In genomic region chr6:53432318-53433161, GRCh38 we compare ENCODE assay signal across 8 cellular contexts.
DNase-seq lines count a peak whose midpoint lies in the region; ATAC-seq lines count a peak whose summit lies in the region.

No MANE protein-coding gene starts in this region.

- no peak for ATAC-seq in GM18498 (IDR thresholded peaks at IDR 0.05; ENCODE audit: unreplicated experiment)
- no peak for ATAC-seq in GM18870 (IDR thresholded peaks at IDR 0.05; ENCODE audit: unreplicated experiment)

- DNase-seq in AG08396 (ENCODE audit: low spot score) (peak; percentile 21), LHCN-M2 (ENCODE audit: low read depth) (peak; percentile 97), T1000 (lab: John Stamatoyannopoulos, UW) (peak; percentile 27), left kidney (ENCODE audit: low read depth, low spot score) (peak; percentile 85)
- no peak for DNase-seq in activated CD8-positive, alpha-beta memory T cell treated with anti-CD3 and anti-CD28 coated beads, Interleukin-2, amount 50 U/mL, for 4 hours
- DNase-seq in stimulated activated naive CD4-positive, alpha-beta T cell treated with Interleukin-2 at 50 U/mL for 16 hours (lab: John Stamatoyannopoulos, UW) = no peak

Comparison
In these comparisons a context has a peak if more than half of its experiments do, and no peak if none do; other contexts are left out.
1. DNase-seq: peak in AG08396 (single experiment), LHCN-M2 (single experiment), T1000 (single experiment) and left kidney (single experiment); none in activated CD8-positive, alpha-beta memory T cell treated with anti-CD3 and anti-CD28 coated beads, Interleukin-2, amount 50 U/mL, for 4 hours (single experiment) and stimulated activated naive CD4-positive, alpha-beta T cell treated with Interleukin-2 at 50 U/mL for 16 hours (single experiment).